In genomic region chr7:105837765-105838241, GRCh38 we compare ENCODE assay signal across 11 cellular contexts. TPM values are rescaled to one million over a fixed set of nuclear protein-coding genes. Genes with fewer than 3 reads are reported as not detected.
DNase-seq lines count a peak whose midpoint lies in the region; ATAC-seq and TF ChIP-seq lines count a peak whose summit lies in the region.
"Had no signal": no experiment of that assay in that cellular context is flagged by ENCODE, and none has a peak within 500 bp of the region (broad histone marks: within the 10 kb centered on the region; RNA-seq: fewer than 3 reads in every experiment).

No MANE protein-coding gene starts in this region.

- H3K27me3 Mint-ChIP-seq in naive thymus-derived CD8-positive, alpha-beta T cell: peaks cover 0 to 1% (median 0%) of the 10 kb centered on the region in 5 donors

- TF ChIP-seq EP300 in gastroesophageal sphincter (IDR thresholded peaks at IDR 0.05): no peak

- no peak overlapping the region for H3K4me3 Mint-ChIP-seq in naive thymus-derived CD8-positive, alpha-beta T cell

- H3K9me3 ChIP-seq in gastroesophageal sphincter (no peaks in the 10 kb centered on the region), upper lobe of right lung (no peaks in the 10 kb centered on the region)

- TF ChIP-seq CTCF in gastroesophageal sphincter (IDR thresholded peaks at IDR 0.05): no peak
- no peak for TF ChIP-seq CTCF in upper lobe of right lung (IDR thresholded peaks at IDR 0.05)

- peaks cover 6 to 52% (median 23%) of the 10 kb centered on the region in 3 donors for H3K4me1 ChIP-seq in gastroesophageal sphincter
- H3K4me1 ChIP-seq in upper lobe of right lung: peaks cover 12% of the 10 kb centered on the region

- POLR2A ChIA-PET in naive thymus-derived CD8-positive, alpha-beta T cell (lab: Charles Lee): no interaction called here

- H3K9me3 Mint-ChIP-seq in naive thymus-derived CD8-positive, alpha-beta T cell: no peaks in the 10 kb centered on the region

- peak overlapping the region in 3 of 4 donors; percentile 51 to 76 (median 70) for H3K27ac ChIP-seq in gastroesophageal sphincter
- no peak overlapping the region for H3K27ac ChIP-seq in upper lobe of right lung
- H3K27ac ChIP-seq: epithelial cell of prostate had no signal

- intact Hi-C loops in Right ventricle myocardium inferior (cut with DNase I) (no loop called here), left cardiac atrium (cut with DNase I) (no loop called here), upper lobe of right lung (cut with DNase I) (no loop called here)

- ATAC-seq in Right ventricle myocardium inferior (peak; percentile 57), left cardiac atrium (no peak), gastroesophageal sphincter (no peak), upper lobe of right lung (peak; percentile 72), GM21529 (IDR thresholded peaks at IDR 0.05; ENCODE audit: unreplicated experiment) (no peak)
- no peak for ATAC-seq in naive thymus-derived CD8-positive, alpha-beta T cell

- TF ChIP-seq POLR2A in gastroesophageal sphincter (IDR thresholded peaks at IDR 0.05): no peak

- peaks cover 0 to 3% (median 0%) of the 10 kb centered on the region in 3 donors for H3K36me3 Mint-ChIP-seq in naive thymus-derived CD8-positive, alpha-beta T cell

- H3K27me3 ChIP-seq in gastroesophageal sphincter (no peaks in the 10 kb centered on the region), upper lobe of right lung (no peaks in the 10 kb centered on the region)

- H3K36me3 ChIP-seq in gastroesophageal sphincter: no peaks in the 10 kb centered on the region
- no peaks in the 10 kb centered on the region for H3K36me3 ChIP-seq in upper lobe of right lung

- 73 to 84% methylated on average over 6 to 9 of the region's 16 CpGs for WGBS in gastroesophageal sphincter (ENCODE audit: low coverage in 1 of 2), 2 donors

- no peak overlapping the region for H3K27ac Mint-ChIP-seq in naive thymus-derived CD8-positive, alpha-beta T cell

- DNase-seq in Right ventricle myocardium inferior (ENCODE audit: missing footprints) (no peak), left cardiac atrium (no peak), midbrain (lab: John Stamatoyannopoulos, UW) (peak; percentile 12), upper lobe of right lung (peak; percentile 79)
- no peak for DNase-seq in naive thymus-derived CD8-positive, alpha-beta T cell
- DNase-seq in activated CD4-positive, CD25-positive, alpha-beta regulatory T cell treated with anti-CD3 and anti-CD28 coated beads, Interleukin-2, amount 50 U/mL, for 72 hours: no peak
- DNase-seq: activated naive CD4-positive, alpha-beta T cell treated with anti-CD3 and anti-CD28 coated beads, Interleukin-2, amount 50 U/mL, for 16 hours; MV-4-11 had no signal

- H3K4me3 ChIP-seq in gastroesophageal sphincter (no peak overlapping the region), upper lobe of right lung (no peak overlapping the region)

- H3K4me1 Mint-ChIP-seq in naive thymus-derived CD8-positive, alpha-beta T cell: peaks cover 10 to 22% (median 11%) of the 10 kb centered on the region in 4 donors

RNA-seq across cellular contexts. Expression of gene ATXN7L1, which starts 38.6 kb away (rescaled TPM):
- total RNA-seq in Right ventricle myocardium inferior (6.7 TPM), left cardiac atrium (1 to 10 TPM; 5.7 to 6.0 TPM), gastroesophageal sphincter (10 to 100 TPM in 1 of 4 donors, 1 to 10 TPM in 3; 5.9 to 21.2 (median 7.7) TPM), upper lobe of right lung (12.9 TPM)
- total RNA-seq in naive thymus-derived CD8-positive, alpha-beta T cell: 10 to 100 TPM; 32.9 to 35.1 TPM
- polyA plus RNA-seq in naive thymus-derived CD8-positive, alpha-beta T cell: 10 to 100 TPM in 2 of 3 donors, 1 to 10 TPM in 1; 6.7 to 12.7 (median 10.3) TPM

Comparison
In these comparisons a context has a peak if more than half of its experiments do, and no peak if none do; other contexts are left out.
1. ATAC-seq: peak in Right ventricle myocardium inferior (single experiment) and upper lobe of right lung (single experiment); none in left cardiac atrium (0 of 2), gastroesophageal sphincter (single experiment), GM21529 (single experiment) and naive thymus-derived CD8-positive, alpha-beta T cell (0 of 2).
2. DNase-seq: peak in midbrain (single experiment) and upper lobe of right lung (single experiment); none in Right ventricle myocardium inferior (single experiment), left cardiac atrium (single experiment), naive thymus-derived CD8-positive, alpha-beta T cell (0 of 10) and activated CD4-positive, CD25-positive, alpha-beta regulatory T cell treated with anti-CD3 and anti-CD28 coated beads, Interleukin-2, amount 50 U/mL, for 72 hours (single experiment).